Comparison of ENCODE assay signal across 1 cellular context in the genomic region with DNA sequence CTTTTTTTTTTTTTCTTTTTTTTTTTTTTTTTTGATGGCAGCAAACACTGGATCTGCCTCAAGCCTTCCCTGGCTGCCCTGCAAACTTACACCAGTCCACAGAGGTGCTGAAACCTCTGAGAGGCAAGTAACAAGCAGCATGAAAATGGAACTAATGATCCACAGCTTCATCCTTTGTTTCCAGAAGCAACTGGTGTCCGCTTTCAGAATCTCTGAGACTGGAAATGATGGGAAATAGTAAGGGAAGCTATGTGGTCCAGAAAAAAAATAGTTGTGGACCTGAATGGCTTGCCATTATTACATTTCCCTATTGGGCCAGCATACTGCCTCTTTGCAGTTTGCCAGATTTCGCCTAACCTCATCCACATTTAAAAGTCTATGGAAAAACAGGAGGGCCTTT.
TF ChIP-seq lines count a peak whose summit lies in the region.

No MANE protein-coding gene starts in this region.

TF ChIP-seq in endothelial cell of umbilical vein, 7 proteins besides CTCF, POLR2A, EP300 and RAD21:
- no peak for TF ChIP-seq MYC (IDR thresholded peaks at IDR 0.05; ENCODE audit: low read depth, low read length)
- TF ChIP-seq, protein P1, sequence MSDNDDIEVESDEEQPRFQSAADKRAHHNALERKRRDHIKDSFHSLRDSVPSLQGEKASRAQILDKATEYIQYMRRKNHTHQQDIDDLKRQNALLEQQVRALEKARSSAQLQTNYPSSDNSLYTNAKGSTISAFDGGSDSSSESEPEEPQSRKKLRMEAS (IDR thresholded peaks at IDR 0.05; ENCODE audit: insufficient read depth, insufficient read length), result no peak
- TF ChIP-seq EZH2 (IDR thresholded peaks at IDR 0.05; ENCODE audit: borderline replicate concordance, low read depth, low read length, severe bottlenecking), result no peak
- TF ChIP-seq GATA2 (IDR thresholded peaks at IDR 0.05; ENCODE audit: insufficient read depth, insufficient read length, low read depth, low read length), result no peak
- no peak for TF ChIP-seq JUN (IDR thresholded peaks at IDR 0.05; ENCODE audit: borderline replicate concordance, insufficient read depth, insufficient read length, low read depth)
- no peak for TF ChIP-seq POLR2AphosphoS5 (IDR thresholded peaks at IDR 0.05; ENCODE audit: insufficient read depth, low read depth, low read length)
